In the genomic region with DNA sequence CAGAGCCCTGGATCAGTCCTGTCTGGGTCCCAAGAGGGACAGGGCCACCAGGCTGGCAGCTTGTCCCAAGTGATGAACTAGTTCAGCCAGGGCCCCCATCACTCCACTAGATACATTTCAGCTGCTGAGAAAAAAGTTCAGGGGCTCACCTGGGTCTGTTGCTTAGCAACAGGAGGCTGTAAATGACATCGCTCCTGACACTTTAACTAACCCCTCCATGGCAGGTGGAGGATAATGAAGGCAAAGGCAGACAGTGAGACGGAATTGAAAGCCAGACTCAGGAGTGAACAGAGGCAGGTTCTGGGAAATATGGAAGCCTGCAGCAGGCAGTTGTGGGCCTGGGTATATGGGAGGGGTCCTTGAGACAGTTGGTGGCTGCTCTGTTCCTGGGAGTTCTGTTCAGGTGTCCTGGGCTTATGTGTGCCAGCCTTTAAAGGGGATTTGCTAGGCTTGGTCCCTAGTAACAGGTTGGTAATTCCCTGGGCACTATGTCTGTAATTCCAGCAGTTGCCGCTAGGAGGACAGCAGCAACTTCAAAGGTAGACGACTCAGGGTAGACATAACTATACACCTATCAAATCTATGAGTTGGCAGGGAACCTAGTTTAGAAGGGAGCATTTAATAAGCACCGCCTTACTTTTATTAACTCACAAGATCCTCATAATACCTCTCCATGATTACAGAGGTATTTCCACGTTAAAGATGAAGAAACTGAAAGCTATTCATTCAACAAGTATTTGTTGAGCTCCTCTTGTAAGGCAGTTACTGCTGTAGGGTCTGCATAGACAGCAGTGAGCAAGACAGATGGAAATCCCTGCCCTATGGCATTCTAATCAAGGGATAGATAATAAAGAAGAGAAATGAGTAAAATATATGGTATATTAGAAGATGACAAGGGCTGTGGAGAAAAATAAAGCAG, we compare ENCODE assay signal across 9 cellular contexts.
DNase-seq lines count a peak whose midpoint lies in the region; ATAC-seq lines count a peak whose summit lies in the region.
"Had no signal": no experiment of that assay in that cellular context is flagged by ENCODE, and none has a peak within 500 bp of the region (broad histone marks: within the 10 kb centered on the region; RNA-seq: fewer than 3 reads in every experiment).

No MANE protein-coding gene starts in this region.

- H3K4me1 Mint-ChIP-seq in activated CD4-positive, alpha-beta T cell treated with anti-CD3 and anti-CD28 coated beads, Interleukin-2, amount 10 ng/mL, durations not matched to agents 7 days and 5 days = no peaks in the 10 kb centered on the region

- peak; percentile 34 for DNase-seq in activated CD4-positive, alpha-beta T cell treated with anti-CD3 and anti-CD28 coated beads for 1 hour
- no peak for DNase-seq in activated CD4-positive, alpha-beta T cell treated with anti-CD3 and anti-CD28 coated beads, Interleukin-2, amount 10 ng/mL, durations not matched to agents 7 days and 5 days
- DNase-seq in NCI-H774 (lab: John Stamatoyannopoulos, UW) (peak; percentile 44), activated T-cell treated with anti-CD3 and anti-CD28 coated beads for 48 hours (ENCODE audit: low read depth) (peak; percentile 46), glomerular endothelial cell (ENCODE audit: extremely low read depth, low read depth, low spot score) (peak; percentile 23), dedifferentiated amniotic fluid mesenchymal stem cell (ENCODE audit: extremely low spot score) (no peak)
- DNase-seq in stimulated activated CD4-positive, alpha-beta T cell treated with anti-CD3 and anti-CD28 coated beads, Interleukin-1b, Interleukin-23, amount 100 ng/mL, for 4 hours (ENCODE audit: low read depth in 2 of 2) = peak; percentile 36 to 50

- H3K27me3 Mint-ChIP-seq in activated CD4-positive, alpha-beta T cell treated with anti-CD3 and anti-CD28 coated beads, Interleukin-2, amount 10 ng/mL, durations not matched to agents 7 days and 5 days = peaks cover 19% of the 10 kb centered on the region

- no peaks in the 10 kb centered on the region for H3K36me3 Mint-ChIP-seq in activated CD4-positive, alpha-beta T cell treated with anti-CD3 and anti-CD28 coated beads, Interleukin-2, amount 10 ng/mL, durations not matched to agents 7 days and 5 days (ENCODE audit: low read depth)

- H3K4me3 Mint-ChIP-seq in activated CD4-positive, alpha-beta T cell treated with anti-CD3 and anti-CD28 coated beads, Interleukin-2, amount 10 ng/mL, durations not matched to agents 7 days and 5 days = no peak overlapping the region
- H3K4me3 Mint-ChIP-seq: dendritic cell treated with granulocyte-macrophage colony-stimulating factor and Interleukin-4, amounts not matched to agents 40 ng/mL and 50 ng/mL, for 4 days had no signal

- no peak for ATAC-seq in GM18909 (IDR thresholded peaks at IDR 0.05; ENCODE audit: poor library complexity, unreplicated experiment)

- CTCF ChIA-PET in activated CD4-positive, alpha-beta T cell treated with anti-CD3 and anti-CD28 coated beads, Interleukin-2, amount 10 ng/mL, durations not matched to agents 7 days and 5 days (lab: Charles Lee) = interaction anchor here (1.3 kb wide), 1 partner anchor 15 kb away, joined by 4 read pairs; no protein-coding TSS in a partner anchor

- no peak overlapping the region for H3K27ac Mint-ChIP-seq in activated CD4-positive, alpha-beta T cell treated with anti-CD3 and anti-CD28 coated beads, Interleukin-2, amount 10 ng/mL, durations not matched to agents 7 days and 5 days
- H3K27ac Mint-ChIP-seq: dendritic cell treated with granulocyte-macrophage colony-stimulating factor and Interleukin-4, amounts not matched to agents 40 ng/mL and 50 ng/mL, for 4 days had no signal

- POLR2A ChIA-PET in activated CD4-positive, alpha-beta T cell treated with anti-CD3 and anti-CD28 coated beads, Interleukin-2, amount 10 ng/mL, durations not matched to agents 7 days and 5 days (lab: Charles Lee) = no interaction called here

- H3K9me3 Mint-ChIP-seq in activated CD4-positive, alpha-beta T cell treated with anti-CD3 and anti-CD28 coated beads, Interleukin-2, amount 10 ng/mL, durations not matched to agents 7 days and 5 days = peaks cover 9% of the 10 kb centered on the region
- H3K9me3 Mint-ChIP-seq: dendritic cell treated with granulocyte-macrophage colony-stimulating factor and Interleukin-4, amounts not matched to agents 40 ng/mL and 50 ng/mL, for 4 days had no signal

Comparison
In these comparisons a context has a peak if more than half of its experiments do, and no peak if none do; other contexts are left out.
1. DNase-seq: peak in activated CD4-positive, alpha-beta T cell treated with anti-CD3 and anti-CD28 coated beads for 1 hour (single experiment), NCI-H774 (single experiment), activated T-cell treated with anti-CD3 and anti-CD28 coated beads for 48 hours (single experiment), glomerular endothelial cell (single experiment) and stimulated activated CD4-positive, alpha-beta T cell treated with anti-CD3 and anti-CD28 coated beads, Interleukin-1b, Interleukin-23, amount 100 ng/mL, for 4 hours (2 of 2); none in activated CD4-positive, alpha-beta T cell treated with anti-CD3 and anti-CD28 coated beads, Interleukin-2, amount 10 ng/mL, durations not matched to agents 7 days and 5 days (single experiment) and dedifferentiated amniotic fluid mesenchymal stem cell (single experiment).